Comparison of ENCODE assay signal across 8 cellular contexts in the genomic region with DNA sequence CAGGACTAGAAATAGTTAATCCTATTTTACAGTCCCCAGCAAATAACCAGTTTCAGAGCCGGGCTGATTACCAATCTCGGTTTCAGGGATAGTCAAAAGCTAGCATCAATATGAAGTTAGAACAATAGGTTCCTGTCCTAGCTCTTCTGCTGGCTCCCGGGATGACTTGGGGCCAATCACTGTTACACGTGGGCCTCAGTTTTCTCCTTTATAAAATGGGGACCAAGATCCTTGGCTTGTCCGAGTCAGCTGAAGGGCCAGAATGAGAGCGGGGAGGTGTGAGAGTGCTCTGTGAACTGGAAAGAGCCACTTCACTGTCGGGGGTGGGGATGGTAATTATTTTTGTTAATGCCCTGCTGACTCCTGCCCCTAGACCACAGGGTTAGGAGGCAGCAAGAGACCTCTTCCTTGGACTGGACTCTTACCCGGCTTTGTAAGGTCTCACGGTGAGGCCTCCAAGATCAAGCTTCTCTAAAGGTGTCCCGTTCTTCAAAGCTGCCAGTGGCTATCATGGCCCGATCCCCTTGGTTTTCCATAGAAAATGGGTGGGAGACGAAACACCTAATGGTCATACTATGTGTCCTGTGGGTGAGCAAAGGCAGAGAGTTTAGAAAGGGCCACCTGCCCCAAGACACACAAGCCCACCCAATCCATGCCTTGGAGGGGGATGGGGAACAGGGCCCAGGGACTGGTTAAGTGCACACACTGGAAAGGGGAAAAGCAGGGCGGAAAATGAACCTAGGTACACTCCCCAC.
DNase-seq lines count a peak whose midpoint lies in the region; ATAC-seq and TF ChIP-seq lines count a peak whose summit lies in the region.

No MANE protein-coding gene starts in this region.

- H3K4me3 ChIP-seq in NB4 (ENCODE audit: low read depth, low read length) (peak overlapping the region; percentile 87), duodenal mucosa (ENCODE audit: low read depth in 1 of 2, low read length in 2 of 2) (peak overlapping the region; percentile 73 to 96), neutrophil (ENCODE audit: low read depth in 1 of 2, low read length in 1 of 2) (peak overlapping the region; percentile 66 to 89)

- H3K9ac ChIP-seq in duodenal mucosa (ENCODE audit: low read depth in 1 of 2, low read length in 2 of 2) = peak overlapping the region; percentile 71 to 93

- H3K9me3 ChIP-seq in duodenal mucosa (ENCODE audit: control insufficient read depth in 1 of 2, low read length in 2 of 2) (no peaks in the 10 kb centered on the region), neutrophil (no peaks in the 10 kb centered on the region)

- TF ChIP-seq POLR2A in NB4 (IDR thresholded peaks at IDR 0.05; ENCODE audit: extremely low read depth, insufficient read length) = no peak

- TF ChIP-seq CTCF in NB4 (IDR thresholded peaks at IDR 0.05; ENCODE audit: low read depth, low read length) (no peak), neutrophil (IDR thresholded peaks at IDR 0.05) (no peak), GM10248 (IDR thresholded peaks at IDR 0.05; ENCODE audit: control extremely low read depth, extremely low read depth, low read depth, missing control alignments) (no peak)

- H3K36me3 ChIP-seq in duodenal mucosa (ENCODE audit: control insufficient read depth in 1 of 2, insufficient read depth in 2 of 2, low read length in 2 of 2) = peaks cover 27 to 29% of the 10 kb centered on the region in 2 donors
- peaks cover 34% of the 10 kb centered on the region for H3K36me3 ChIP-seq in neutrophil

- H3K27me3 ChIP-seq in duodenal mucosa (ENCODE audit: control insufficient read depth in 1 of 2, insufficient read depth in 2 of 2, low read length in 2 of 2) (no peaks in the 10 kb centered on the region), neutrophil (no peaks in the 10 kb centered on the region)

- DNase-seq in D341Med (ENCODE audit: low spot score) (peak; percentile 5), NB4 (ENCODE audit: low read depth) (peak; percentile 25), GM10248 (ENCODE audit: extremely low spot score) (no peak)
- no peak for DNase-seq in NK-92 treated with Interleukin-12 subunit alpha and Interleukin-12 subunit beta, amount 100 ng/mL, for 24 hours (lab: John Stamatoyannopoulos, UW)

- POLR2A ChIA-PET in GM10248 (lab: Yijun Ruan, JAX) = interaction anchor here (0.5 to 3.8 kb wide), 10 partner anchors 8 to 681 kb away, joined by 3 to 21 read pairs (median 5); no protein-coding TSS in a partner anchor

- ATAC-seq in GM21390 (IDR thresholded peaks at IDR 0.05; ENCODE audit: unreplicated experiment) (no peak), HG02642 (IDR thresholded peaks at IDR 0.05; ENCODE audit: poor library complexity, unreplicated experiment) (no peak)

- CTCF ChIA-PET in GM10248 (lab: Yijun Ruan, JAX) = interaction anchor here (1.0 to 5.1 kb wide), 13 partner anchors 7 to 340 kb away, joined by 3 to 49 read pairs (median 6); no protein-coding TSS in a partner anchor

- H3K4me1 ChIP-seq in duodenal mucosa (ENCODE audit: control insufficient read depth in 1 of 2, insufficient read depth in 2 of 2, low read length in 2 of 2) (peaks cover 37 to 40% of the 10 kb centered on the region in 2 donors), neutrophil (ENCODE audit: control insufficient read depth in 1 of 2, insufficient read depth in 1 of 2, low read depth in 1 of 2, low read length in 1 of 2) (peaks cover 49 to 52% of the 10 kb centered on the region in 2 experiments)

- H3K27ac ChIP-seq in duodenal mucosa (ENCODE audit: low read depth, low read length) (peak overlapping the region; percentile 38), neutrophil (peak overlapping the region; percentile 87)

Comparison
In these comparisons a context has a peak if more than half of its experiments do, and no peak if none do; other contexts are left out.
1. DNase-seq: peak in D341Med (single experiment) and NB4 (single experiment); none in GM10248 (single experiment) and NK-92 treated with Interleukin-12 subunit alpha and Interleukin-12 subunit beta, amount 100 ng/mL, for 24 hours (single experiment).
2. Peak in every context shown above with its lines, with median percentiles within 50 percentile points of each other: H3K4me3 ChIP-seq.